19 cellular contexts compared by ENCODE assay signal in the genomic region with DNA sequence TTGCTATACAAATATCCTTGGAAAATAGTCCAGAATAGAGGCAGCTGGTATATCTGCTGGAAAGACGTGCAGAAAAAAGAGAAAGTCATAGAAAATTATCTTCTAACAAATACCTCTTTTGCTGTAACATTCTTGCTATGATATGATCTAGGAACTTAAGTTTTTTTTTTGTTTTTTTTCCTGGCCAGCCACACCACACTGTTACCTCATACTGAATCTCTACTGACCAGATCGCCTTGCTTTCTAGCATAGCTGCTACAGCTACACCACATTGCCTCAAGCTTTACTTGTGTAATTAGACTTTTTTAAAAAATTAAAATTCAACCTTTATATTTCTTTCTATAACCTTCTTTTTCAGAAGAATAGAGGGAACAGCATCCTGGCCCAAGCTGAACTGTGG.
A peak's percentile ranks its signal among the peaks of the same experiment; 100 is the strongest.
DNase-seq lines count a peak whose midpoint lies in the region; ATAC-seq, FAIRE-seq and TF ChIP-seq lines count a peak whose summit lies in the region.
"Had no signal": no experiment of that assay in that cellular context is flagged by ENCODE, and none has a peak within 500 bp of the region (broad histone marks: within the 10 kb centered on the region; RNA-seq: fewer than 3 reads in every experiment).

No MANE protein-coding gene starts in this region.

- no peak for DNase-seq in left cardiac atrium
- DNase-seq in left ventricle myocardium superior, result no peak
- no peak for DNase-seq in left colon
- peak; percentile 56 to 90 for DNase-seq in trophoblast cell
- no peak for DNase-seq in aorta
- no peak for DNase-seq in NCI-H187 treated with DMSO at 0.1 percent for 48 hours (lab: John Stamatoyannopoulos, UW)
- no peak for DNase-seq in NCI-H82 treated with DMSO at 0.1 percent for 48 hours (lab: John Stamatoyannopoulos, UW; ENCODE audit: unreplicated experiment)
- DNase-seq in kidney, result no peak
- DNase-seq: CD4-positive, alpha-beta memory T cell; DMS153; DMS79; GDM1; GM23248 had no signal

- H3K4me2 ChIP-seq in trophoblast cell (ENCODE audit: low read length), result no peak overlapping the region
- H3K4me2 ChIP-seq: A549, BLaER1 had no signal

- no peak overlapping the region for H3K4me3 ChIP-seq in trophoblast cell (ENCODE audit: low read depth, low read length)
- no peak overlapping the region for H3K4me3 ChIP-seq in aorta (ENCODE audit: low read length in 2 of 2)
- H3K4me3 ChIP-seq in kidney (ENCODE audit: low read length in 2 of 2), result no peak overlapping the region
- H3K4me3 ChIP-seq: A549, BLaER1, GM23248, HAP-1 had no signal

- no peak for TF ChIP-seq CTCF in kidney (IDR thresholded peaks at IDR 0.05; ENCODE audit: borderline replicate concordance, extremely low read depth, insufficient read depth)

- no peak overlapping the region for H2AK5ac ChIP-seq in trophoblast cell (ENCODE audit: low read length)

- ATAC-seq in left cardiac atrium (peak; percentile 43 to 71), left ventricle myocardium superior (no peak), left colon (peak; percentile 34), aorta (ENCODE audit: low FRiP score) (peak; percentile 52)
- ATAC-seq: A549 had no signal

- H2BK120ac ChIP-seq in trophoblast cell (ENCODE audit: insufficient read depth, low read length, poor library complexity), result no peak overlapping the region

- H2BK12ac ChIP-seq in trophoblast cell (ENCODE audit: low read length), result no peak overlapping the region

- no peak overlapping the region for H3K23ac ChIP-seq in trophoblast cell (ENCODE audit: low read length)

- WGBS in trophoblast cell (ENCODE audit: extremely low coverage, insufficient coverage, insufficient read length), result no CpG with 5 or more reads among the region's 2 CpGs
- WGBS in aorta, 2 donors, result 57 to 66% methylated on average over 2 of the region's 2 CpGs

- no peaks in the 10 kb centered on the region for H3K36me3 ChIP-seq in trophoblast cell (ENCODE audit: control insufficient read depth in 1 of 2, insufficient read depth in 2 of 2, low read length in 2 of 2)
- H3K36me3 ChIP-seq in aorta (ENCODE audit: control insufficient read depth in 1 of 2, insufficient read depth in 2 of 2, low read length in 1 of 2), result no peaks in the 10 kb centered on the region
- H3K36me3 ChIP-seq in kidney (ENCODE audit: control insufficient read depth in 1 of 2, insufficient read depth in 2 of 2, low read length in 2 of 2), result no peaks in the 10 kb centered on the region
- H3K36me3 ChIP-seq: BLaER1, HAP-1 had no signal

- no peaks in the 10 kb centered on the region for H3K79me1 ChIP-seq in trophoblast cell (ENCODE audit: low read length)

- H4K8ac ChIP-seq in trophoblast cell (ENCODE audit: low read depth, low read length), result no peak overlapping the region

- H4K12ac ChIP-seq in trophoblast cell (ENCODE audit: low read depth, low read length), result no peak overlapping the region

- H2BK5ac ChIP-seq in trophoblast cell (ENCODE audit: low read depth, low read length, poor library complexity), result no peak overlapping the region

- H3K9me3 ChIP-seq in trophoblast cell (ENCODE audit: insufficient read depth, low read depth, low read length), result no peaks in the 10 kb centered on the region
- no peaks in the 10 kb centered on the region for H3K9me3 ChIP-seq in aorta (ENCODE audit: control insufficient read depth, low read length)
- H3K9me3 ChIP-seq in kidney (ENCODE audit: control insufficient read depth in 1 of 2, low read length in 2 of 2), result no peaks in the 10 kb centered on the region
- H3K9me3 ChIP-seq: A549, BLaER1, HAP-1 had no signal

- no peak overlapping the region for H4K91ac ChIP-seq in trophoblast cell (ENCODE audit: low read depth, low read length)

- peaks cover 2 to 5% of the 10 kb centered on the region in 2 experiments for H3K4me1 ChIP-seq in trophoblast cell (ENCODE audit: control insufficient read depth in 1 of 2, insufficient read depth in 2 of 2, low read length in 2 of 2)
- H3K4me1 ChIP-seq in aorta (ENCODE audit: control insufficient read depth in 1 of 2, insufficient read depth in 2 of 2, low read length in 2 of 2), result no peaks in the 10 kb centered on the region
- no peaks in the 10 kb centered on the region for H3K4me1 ChIP-seq in kidney (ENCODE audit: control insufficient read depth in 1 of 2, insufficient read depth in 1 of 2, low read depth in 1 of 2, low read length in 2 of 2)
- H3K4me1 ChIP-seq: A549, BLaER1, HAP-1 had no signal

- no peak overlapping the region for H3K27ac ChIP-seq in trophoblast cell (ENCODE audit: low read depth, low read length)
- no peak overlapping the region for H3K27ac ChIP-seq in aorta (ENCODE audit: low read depth in 1 of 2, low read length in 2 of 2)
- no peak overlapping the region for H3K27ac ChIP-seq in kidney (ENCODE audit: low read depth in 2 of 2, low read length in 2 of 2)
- H3K27ac ChIP-seq: 22Rv1, A549, BLaER1, GM23248 had no signal

- intact Hi-C loops in left cardiac atrium (cut with DNase I), result no loop called here
- intact Hi-C loops in left ventricle myocardium superior (cut with micrococcal nuclease), result no loop called here
- intact Hi-C loops in left colon (cut with DNase I, micrococcal nuclease), result no loop called here
- intact Hi-C loops in aorta (cut with DNase I), result no loop called here
- intact Hi-C loops in kidney (cut with DNase I), result no loop called here

- H3K9ac ChIP-seq in trophoblast cell (ENCODE audit: low read length), result no peak overlapping the region
- no peak overlapping the region for H3K9ac ChIP-seq in kidney (ENCODE audit: low read length in 2 of 2)
- H3K9ac ChIP-seq: BLaER1, GM23248 had no signal

- no peaks in the 10 kb centered on the region for H3K79me2 ChIP-seq in trophoblast cell (ENCODE audit: control insufficient read depth, insufficient read depth, low read length, poor library complexity)

- no peaks in the 10 kb centered on the region for H3K27me3 ChIP-seq in trophoblast cell (ENCODE audit: insufficient read depth, low read length)
- no peaks in the 10 kb centered on the region for H3K27me3 ChIP-seq in aorta (ENCODE audit: control insufficient read depth in 1 of 2, insufficient read depth in 2 of 2, low read length in 1 of 2)
- H3K27me3 ChIP-seq: BLaER1 had no signal

- no peak overlapping the region for H2AFZ ChIP-seq in trophoblast cell (ENCODE audit: insufficient read depth, low read length, poor library complexity)
- H2AFZ ChIP-seq: GM23248 had no signal

- no peak for FAIRE-seq in kidney (lab: Jason Lieb, UNC)
- FAIRE-seq: A549, GM12892, GM18507 had no signal

- H3K4ac ChIP-seq in trophoblast cell (ENCODE audit: low read depth, low read length), result no peak overlapping the region

- H3K18ac ChIP-seq in trophoblast cell (ENCODE audit: low read length), result no peak overlapping the region

- H3K14ac ChIP-seq in trophoblast cell (ENCODE audit: low read length), result no peak overlapping the region

Comparison
In these comparisons a context has a peak if more than half of its experiments do, and no peak if none do; other contexts are left out.
1. DNase-seq: peak in trophoblast cell (2 of 2); none in left cardiac atrium (single experiment), left ventricle myocardium superior (single experiment), left colon (0 of 2), aorta (0 of 2), NCI-H187 treated with DMSO at 0.1 percent for 48 hours (single experiment), NCI-H82 treated with DMSO at 0.1 percent for 48 hours (single experiment) and kidney (single experiment).